21 cellular contexts compared by ENCODE assay signal in the genomic region with DNA sequence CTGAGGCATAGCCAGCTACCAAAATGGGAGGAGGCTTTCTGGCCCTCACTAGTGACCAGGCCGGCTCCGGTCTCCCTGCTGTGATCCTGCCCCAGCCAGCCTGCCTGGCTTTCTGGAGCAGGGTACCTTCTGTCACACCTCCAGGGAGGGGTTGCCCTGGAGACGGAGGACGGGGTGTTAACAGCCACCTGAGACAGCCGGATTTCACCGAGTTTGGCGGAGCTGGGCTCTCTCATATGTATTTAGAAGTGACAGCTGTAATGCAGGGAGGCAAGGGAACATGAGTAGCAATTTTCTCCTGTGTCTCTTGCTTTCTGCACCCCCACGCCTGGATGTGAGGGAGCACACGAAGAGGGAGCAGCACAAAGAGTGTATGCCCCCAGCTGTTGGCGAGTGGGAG.
DNase-seq lines count a peak whose midpoint lies in the region; ATAC-seq, FAIRE-seq and TF ChIP-seq lines count a peak whose summit lies in the region.
"Had no signal": no experiment of that assay in that cellular context is flagged by ENCODE, and none has a peak within 500 bp of the region (broad histone marks: within the 10 kb centered on the region; RNA-seq: fewer than 3 reads in every experiment).

No MANE protein-coding gene starts in this region.

- TF ChIP-seq CTCF in VCaP (conservative IDR thresholded peaks at IDR 0.05): no peak

- intact Hi-C loops in head of caudate nucleus (cut with DNase I): no loop called here

- DNase-seq in NCI-H2171 (lab: John Stamatoyannopoulos, UW) (peak; percentile 79), head of caudate nucleus (peak in 34 of 42 donors; percentile 5 to 75 (median 44)), putamen (ENCODE audit: low spot score) (peak; percentile 23), urothelium cell line (ENCODE audit: low spot score) (no peak), NCI-H526 treated with DMSO at 0.1 percent for 48 hours (lab: John Stamatoyannopoulos, UW) (no peak)
- DNase-seq: C1 segment of cervical spinal cord; CD4-positive, alpha-beta memory T cell; GDM1; GOT3; HFFc6; KBM-7; MV-4-11; NCI-H2029; NCI-H446 treated with DMSO at 0.1 percent for 48 hours; PC-3 had no signal

- no peak for ATAC-seq in GM19395 (IDR thresholded peaks at IDR 0.05; ENCODE audit: unreplicated experiment)
- ATAC-seq: GM12878, PC-3, Right ventricle myocardium inferior, SK-N-SH treated with all-trans-retinoic acid at 6 μM for 48 hours had no signal

- FAIRE-seq in urothelium cell line (lab: Jason Lieb, UNC): no peak
- FAIRE-seq: GM12878 had no signal

- H3K27ac ChIP-seq in VCaP: peak overlapping the region; percentile 75; the same call in 1 of the 2 replicates
- H3K27ac ChIP-seq: SJCRH30 had no signal

Comparison
In these comparisons a context has a peak if more than half of its experiments do, and no peak if none do; other contexts are left out.
1. DNase-seq: peak in NCI-H2171 (single experiment), head of caudate nucleus (34 of 42) and putamen (single experiment); none in urothelium cell line (single experiment) and NCI-H526 treated with DMSO at 0.1 percent for 48 hours (single experiment).